In the genomic region with DNA sequence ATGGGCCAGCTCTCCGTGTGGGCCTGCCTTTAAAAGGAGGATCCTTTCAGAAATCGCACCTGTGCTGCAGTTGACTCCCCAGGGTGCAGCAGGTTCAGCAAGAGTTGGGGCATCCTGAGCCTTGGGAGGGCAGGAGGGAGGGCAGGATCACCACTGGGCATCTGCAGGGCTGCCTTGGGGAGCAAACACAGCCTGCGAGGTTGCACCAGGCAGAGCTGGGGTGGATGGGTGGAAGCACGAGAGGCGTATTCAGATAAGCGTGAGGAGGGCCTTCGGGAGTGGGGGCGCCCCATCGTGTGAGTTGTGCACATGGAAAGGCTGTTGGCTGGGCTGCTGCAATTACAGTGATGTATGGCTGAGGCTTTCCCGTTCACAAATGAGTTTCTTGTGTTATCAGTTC, we compare ENCODE assay signal across 21 cellular contexts. TPM values are rescaled to one million over a fixed set of nuclear protein-coding genes. Genes with fewer than 3 reads are reported as not detected.
DNase-seq lines count a peak whose midpoint lies in the region; ATAC-seq and TF ChIP-seq lines count a peak whose summit lies in the region.
"Had no signal": no experiment of that assay in that cellular context is flagged by ENCODE, and none has a peak within 500 bp of the region (broad histone marks: within the 10 kb centered on the region; RNA-seq: fewer than 3 reads in every experiment).

No MANE protein-coding gene starts in this region.

- H3K27me3 ChIP-seq in H7 (ENCODE audit: control insufficient read depth, insufficient read depth, low read length): no peaks in the 10 kb centered on the region
- no peaks in the 10 kb centered on the region for H3K27me3 ChIP-seq in upper lobe of right lung
- H3K27me3 ChIP-seq in neural progenitor cell: no peaks in the 10 kb centered on the region
- H3K27me3 ChIP-seq: BE2C had no signal

- CTCF ChIA-PET in activated CD4-positive, alpha-beta memory T cell treated with anti-CD3 and anti-CD28 coated beads for 36 hours (lab: Charles Lee): no interaction called here

- intact Hi-C loops in Right ventricle myocardium inferior (cut with DNase I): no loop called here
- intact Hi-C loops in left cardiac atrium (cut with DNase I): no loop called here
- intact Hi-C loops in upper lobe of right lung (cut with DNase I): no loop called here
- intact Hi-C loops in mucosa of descending colon (cut with DNase I, micrococcal nuclease): no loop called here
- intact Hi-C loops in activated CD4-positive, alpha-beta memory T cell treated with anti-CD3 and anti-CD28 coated beads for 36 hours (cut with micrococcal nuclease): no loop called here

- H3K27ac ChIP-seq in cingulate gyrus (ENCODE audit: low read depth, low read length) (peak overlapping the region; percentile 32), upper lobe of right lung (no peak overlapping the region), neural progenitor cell (no peak overlapping the region)
- H3K27ac ChIP-seq: 22Rv1, A549, C4-2B had no signal

- no peaks in the 10 kb centered on the region for H3K36me3 ChIP-seq in H7 (replicated peaks; ENCODE audit: control insufficient read depth, insufficient read depth, low read length)
- no peaks in the 10 kb centered on the region for H3K36me3 ChIP-seq in upper lobe of right lung
- no peaks in the 10 kb centered on the region for H3K36me3 ChIP-seq in neural progenitor cell
- no peaks in the 10 kb centered on the region for H3K36me3 ChIP-seq in mucosa of descending colon (ENCODE audit: low read depth)
- H3K36me3 ChIP-seq: BE2C had no signal

- H3K79me2 ChIP-seq in neural progenitor cell (ENCODE audit: low read depth): no peaks in the 10 kb centered on the region

- DNase-seq in Right ventricle myocardium inferior (ENCODE audit: missing footprints) (peak; percentile 31), left cardiac atrium (no peak), H7 (peak; percentile 34), upper lobe of right lung (peak; percentile 34), neural progenitor cell (ENCODE audit: low spot score) (no peak), mucosa of descending colon (no peak)
- no peak for DNase-seq in activated CD4-positive, alpha-beta memory T cell treated with anti-CD3 and anti-CD28 coated beads for 36 hours
- DNase-seq: ACHN; AML-193; Caco-2; CD4-positive, CD25-positive, alpha-beta regulatory T cell; CD8-positive, alpha-beta T cell; DMS153; DND-41; GOT3; HCEC 1CT had no signal

- H3K9me3 ChIP-seq in upper lobe of right lung: no peaks in the 10 kb centered on the region
- no peaks in the 10 kb centered on the region for H3K9me3 ChIP-seq in neural progenitor cell (ENCODE audit: low read depth)
- H3K9me3 ChIP-seq in mucosa of descending colon: no peaks in the 10 kb centered on the region
- H3K9me3 ChIP-seq: A549, BE2C had no signal

- ATAC-seq in Right ventricle myocardium inferior (no peak), left cardiac atrium (no peak), upper lobe of right lung (no peak), mucosa of descending colon (no peak)
- ATAC-seq: A549; CD8-positive, alpha-beta T cell had no signal

- H3K4me1 ChIP-seq in upper lobe of right lung (no peaks in the 10 kb centered on the region), neural progenitor cell (peaks cover 14% of the 10 kb centered on the region), mucosa of descending colon (ENCODE audit: low read depth) (no peaks in the 10 kb centered on the region)
- H3K4me1 ChIP-seq: A549, BE2C, Caco-2 had no signal

- no peak overlapping the region for H3K9ac ChIP-seq in neural progenitor cell

- POLR2A ChIA-PET in activated CD4-positive, alpha-beta memory T cell treated with anti-CD3 and anti-CD28 coated beads for 36 hours (lab: Charles Lee): no interaction called here

- H3K27ac Mint-ChIP-seq in neural progenitor cell: no peak overlapping the region
- H3K27ac Mint-ChIP-seq in activated CD4-positive, alpha-beta memory T cell treated with anti-CD3 and anti-CD28 coated beads for 36 hours: no peak overlapping the region
- H3K27ac Mint-ChIP-seq: CD4-positive, CD25-positive, alpha-beta regulatory T cell; CD8-positive, alpha-beta T cell had no signal

- peaks cover 30% of the 10 kb centered on the region for H3K4me1 Mint-ChIP-seq in neural progenitor cell
- no peaks in the 10 kb centered on the region for H3K4me1 Mint-ChIP-seq in activated CD4-positive, alpha-beta memory T cell treated with anti-CD3 and anti-CD28 coated beads for 36 hours (ENCODE audit: low read depth)

- no peaks in the 10 kb centered on the region for H3F3A ChIP-seq in neural progenitor cell (ENCODE audit: low read depth)

- H3K4me3 ChIP-seq in H7 (ENCODE audit: insufficient read depth, low read depth, low read length) (no peak overlapping the region), upper lobe of right lung (no peak overlapping the region), neural progenitor cell (no peak overlapping the region), mucosa of descending colon (no peak overlapping the region)
- H3K4me3 ChIP-seq: A549 had no signal

- TF ChIP-seq CTCF in upper lobe of right lung (IDR thresholded peaks at IDR 0.05) (no peak), neural progenitor cell (IDR thresholded peaks at IDR 0.05) (no peak), mucosa of descending colon (IDR thresholded peaks at IDR 0.05) (no peak)

- H3K36me3 Mint-ChIP-seq in neural progenitor cell: no peaks in the 10 kb centered on the region
- no peaks in the 10 kb centered on the region for H3K36me3 Mint-ChIP-seq in activated CD4-positive, alpha-beta memory T cell treated with anti-CD3 and anti-CD28 coated beads for 36 hours
- H3K36me3 Mint-ChIP-seq: CD4-positive, CD25-positive, alpha-beta regulatory T cell; CD8-positive, alpha-beta T cell had no signal

- H3K9me3 Mint-ChIP-seq in neural progenitor cell: no peaks in the 10 kb centered on the region
- peaks cover 8% of the 10 kb centered on the region for H3K9me3 Mint-ChIP-seq in activated CD4-positive, alpha-beta memory T cell treated with anti-CD3 and anti-CD28 coated beads for 36 hours
- H3K9me3 Mint-ChIP-seq: CD8-positive, alpha-beta T cell had no signal

- no peak overlapping the region for H3K4me2 ChIP-seq in neural progenitor cell
- H3K4me2 ChIP-seq: A549 had no signal

- no peaks in the 10 kb centered on the region for H4K20me1 ChIP-seq in neural progenitor cell (ENCODE audit: low read depth)

- no peak overlapping the region for H2AFZ ChIP-seq in neural progenitor cell (replicated peaks)

- no peak overlapping the region for H3K4me3 Mint-ChIP-seq in neural progenitor cell
- no peak overlapping the region for H3K4me3 Mint-ChIP-seq in activated CD4-positive, alpha-beta memory T cell treated with anti-CD3 and anti-CD28 coated beads for 36 hours
- H3K4me3 Mint-ChIP-seq: CD4-positive, CD25-positive, alpha-beta regulatory T cell; CD8-positive, alpha-beta T cell had no signal

- H3K27me3 Mint-ChIP-seq in neural progenitor cell (ENCODE audit: insufficient read depth, low read depth): peaks cover 2% of the 10 kb centered on the region
- H3K27me3 Mint-ChIP-seq in activated CD4-positive, alpha-beta memory T cell treated with anti-CD3 and anti-CD28 coated beads for 36 hours: peaks cover 40% of the 10 kb centered on the region

RNA-seq across cellular contexts. Expression of a gene that starts 55.6 kb away (rescaled TPM):
- total RNA-seq in Right ventricle myocardium inferior (not detected), left cardiac atrium (not detected), upper lobe of right lung (0.14 TPM), neural progenitor cell (ENCODE audit: low replicate concordance) (0.06 TPM in 1 of 2 replicates, not detected in the other), mucosa of descending colon (not detected)
- 0.14 and 0.22 TPM in 2 replicates for total RNA-seq in H7 (2014; rRNA removed; shearing (Covaris generic))
- total RNA-seq in activated CD4-positive, alpha-beta memory T cell treated with anti-CD3 and anti-CD28 coated beads for 36 hours: not detected
- total RNA-seq: CD4-positive, CD25-positive, alpha-beta regulatory T cell; CD8-positive, alpha-beta T cell had no signal

Comparison
In these comparisons a context has a peak if more than half of its experiments do, and no peak if none do; other contexts are left out.
1. DNase-seq: peak in Right ventricle myocardium inferior (single experiment), H7 (single experiment) and upper lobe of right lung (single experiment); none in left cardiac atrium (single experiment), neural progenitor cell (single experiment), mucosa of descending colon (0 of 3) and activated CD4-positive, alpha-beta memory T cell treated with anti-CD3 and anti-CD28 coated beads for 36 hours (single experiment).